In the genomic region with DNA sequence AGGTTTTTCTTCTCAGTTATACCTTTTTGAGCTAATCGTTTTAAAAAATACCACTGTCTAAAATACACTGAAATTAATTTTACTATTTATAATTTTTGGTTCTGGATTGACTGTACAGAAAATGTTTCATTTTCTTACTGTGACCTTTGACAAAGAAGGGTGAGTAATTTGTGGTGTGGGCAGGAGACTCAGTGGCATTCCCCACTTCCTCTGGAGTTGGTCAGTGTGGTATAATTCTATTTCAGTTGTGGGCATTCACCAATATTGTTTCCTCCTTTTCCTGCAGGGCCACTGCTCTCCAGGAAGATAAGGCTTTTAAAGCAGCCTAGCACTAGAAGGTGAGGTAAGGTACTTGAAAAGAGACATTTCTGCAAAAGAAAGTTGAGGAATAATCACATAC, we compare ENCODE assay signal across 10 cellular contexts. TPM values are rescaled to one million over a fixed set of nuclear protein-coding genes. Genes with fewer than 3 reads are reported as not detected.
DNase-seq lines count a peak whose midpoint lies in the region; ATAC-seq and TF ChIP-seq lines count a peak whose summit lies in the region.
"Had no signal": no experiment of that assay in that cellular context is flagged by ENCODE, and none has a peak within 500 bp of the region (broad histone marks: within the 10 kb centered on the region; RNA-seq: fewer than 3 reads in every experiment).

No MANE protein-coding gene starts in this region.

- peak; percentile 36 for DNase-seq in GM20000 (ENCODE audit: low spot score)
- peak; percentile 47 for DNase-seq in SKM-1 (lab: John Stamatoyannopoulos, UW; ENCODE audit: unreplicated experiment)
- DNase-seq in fibroblast of peridontal ligament (ENCODE audit: extremely low read depth), result peak; percentile 25
- DNase-seq in DMS 273 (lab: John Stamatoyannopoulos, UW; ENCODE audit: unreplicated experiment), result no peak
- no peak for DNase-seq in NCI-H146 (lab: John Stamatoyannopoulos, UW)
- DNase-seq in cerebellum (ENCODE audit: low spot score), result no peak
- DNase-seq: naive thymus-derived CD8-positive, alpha-beta T cell; NCI-H187 treated with DMSO at 0.1 percent for 48 hours had no signal

- no peak overlapping the region for H3K9ac ChIP-seq in BLaER1

- H3K4me3 ChIP-seq in BLaER1, result no peak overlapping the region

- H3K9me3 ChIP-seq in BLaER1, result 0 out of 2 replicates have a peak, but pooled peaks cover 10% of the 10 kb centered on the region

- no peak for ATAC-seq in GM18519 (IDR thresholded peaks at IDR 0.05; ENCODE audit: low FRiP score, unreplicated experiment)
- ATAC-seq: naive thymus-derived CD8-positive, alpha-beta T cell had no signal

- H3K4me1 ChIP-seq in BLaER1, result peaks cover 18% of the 10 kb centered on the region

- H3K36me3 ChIP-seq in BLaER1, result peaks cover 48% of the 10 kb centered on the region

- H3K27me3 ChIP-seq in BLaER1, result no peaks in the 10 kb centered on the region

- H3K4me2 ChIP-seq in BLaER1, result 0 out of 2 replicates have a peak overlapping the region, but pooled peaks have one; percentile 8

- TF ChIP-seq CTCF in GM20000 (IDR thresholded peaks at IDR 0.05; ENCODE audit: extremely low read depth, missing control alignments), result no peak

- H4K20me1 ChIP-seq in BLaER1, result peaks cover 31% of the 10 kb centered on the region

- H3K27ac ChIP-seq in BLaER1, result no peak overlapping the region

RNA-seq across cellular contexts. Expression of gene DAG1, which starts 6.5 kb away (rescaled TPM):
- total RNA-seq in cerebellum, result 26.3 TPM

RNA-seq across cellular contexts. Expression of gene NICN1, which starts 47.4 kb away (rescaled TPM):
- 8.3 TPM for total RNA-seq in cerebellum

RNA-seq across cellular contexts. Expression of gene AMT, which starts 54.3 kb away (rescaled TPM):
- 3.9 TPM for total RNA-seq in cerebellum

Comparison
In these comparisons a context has a peak if more than half of its experiments do, and no peak if none do; other contexts are left out.
1. DNase-seq: peak in GM20000 (single experiment), SKM-1 (single experiment) and fibroblast of peridontal ligament (single experiment); none in DMS 273 (single experiment), NCI-H146 (single experiment) and cerebellum (single experiment).